Comparison of ENCODE assay signal across 1 cellular context in genomic region chr7:65809259-65809981, GRCh38.
TF ChIP-seq lines count a peak whose summit lies in the region.

No MANE protein-coding gene starts in this region.

TF ChIP-seq in GM12878, 131 proteins besides CTCF, POLR2A, EP300 and RAD21 (continued from another document and continues in another):
- TF ChIP-seq, protein P1, sequence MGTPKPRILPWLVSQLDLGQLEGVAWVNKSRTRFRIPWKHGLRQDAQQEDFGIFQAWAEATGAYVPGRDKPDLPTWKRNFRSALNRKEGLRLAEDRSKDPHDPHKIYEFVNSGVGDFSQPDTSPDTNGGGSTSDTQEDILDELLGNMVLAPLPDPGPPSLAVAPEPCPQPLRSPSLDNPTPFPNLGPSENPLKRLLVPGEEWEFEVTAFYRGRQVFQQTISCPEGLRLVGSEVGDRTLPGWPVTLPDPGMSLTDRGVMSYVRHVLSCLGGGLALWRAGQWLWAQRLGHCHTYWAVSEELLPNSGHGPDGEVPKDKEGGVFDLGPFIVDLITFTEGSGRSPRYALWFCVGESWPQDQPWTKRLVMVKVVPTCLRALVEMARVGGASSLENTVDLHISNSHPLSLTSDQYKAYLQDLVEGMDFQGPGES (IDR thresholded peaks at IDR 0.05), result no peak
- TF ChIP-seq IKZF1 (conservative IDR thresholded peaks at IDR 0.05) (peak; percentile 94), BCL11A (IDR thresholded peaks at IDR 0.05; ENCODE audit: low read depth, low read length) (peak; percentile 88), E4F1 (IDR thresholded peaks at IDR 0.05; ENCODE audit: borderline replicate concordance, partially characterized antibody) (no peak), HCFC1 (IDR thresholded peaks at IDR 0.05; ENCODE audit: low read length) (no peak), USF1 (IDR thresholded peaks at IDR 0.05; ENCODE audit: borderline replicate concordance, extremely low read length, insufficient read depth, low read depth, low read length) (no peak), ZNF384 (IDR thresholded peaks at IDR 0.05; ENCODE audit: borderline replicate concordance, low read depth, low read length) (peak; percentile 61), POU2F2 (IDR thresholded peaks at IDR 0.05; ENCODE audit: borderline replicate concordance, low read depth, low read length) (peak; percentile 81), WRNIP1 (IDR thresholded peaks at IDR 0.05; ENCODE audit: borderline replicate concordance, low read depth, low read length) (no peak), FOXK2 (IDR thresholded peaks at IDR 0.05) (no peak), ATF3 (IDR thresholded peaks at IDR 0.05; ENCODE audit: borderline replicate concordance, extremely low read depth, low read depth, low read length) (no peak), CBX5 (IDR thresholded peaks at IDR 0.05; ENCODE audit: low read depth) (peak; percentile 4; the same call in 1 of the 2 replicates), CREB1 (IDR thresholded peaks at IDR 0.05; ENCODE audit: low read depth) (peak; percentile 88), SIN3A (IDR thresholded peaks at IDR 0.05; ENCODE audit: low read depth, low read length) (no peak), ZSCAN29 (IDR thresholded peaks at IDR 0.05) (no peak), ZNF207 (IDR thresholded peaks at IDR 0.05; ENCODE audit: borderline replicate concordance) (no peak; the same call in 1 of the 2 replicates), SMC3 (IDR thresholded peaks at IDR 0.05; ENCODE audit: borderline replicate concordance, low read length) (no peak), SP1 (IDR thresholded peaks at IDR 0.05; ENCODE audit: low read depth, low read length) (peak; percentile 77), SPI1 (IDR thresholded peaks at IDR 0.05; ENCODE audit: borderline replicate concordance, insufficient read depth, low read depth, low read length) (peak; percentile 44; the same call in 1 of the 2 replicates), SIX5 (IDR thresholded peaks at IDR 0.05; ENCODE audit: low read depth, low read length, severe bottlenecking) (no peak), ZBTB4 (CRISPR knock-in tag; IDR thresholded peaks at IDR 0.05) (no peak), RELA (IDR thresholded peaks at IDR 0.05; ENCODE audit: borderline replicate concordance, partially characterized antibody) (peak; percentile 37), FOS (IDR thresholded peaks at IDR 0.05; ENCODE audit: borderline replicate concordance, extremely low read depth, insufficient read length) (no peak), MYB (IDR thresholded peaks at IDR 0.05; ENCODE audit: borderline replicate concordance, low read depth, low read length) (no peak), SRF (IDR thresholded peaks at IDR 0.05; ENCODE audit: low read depth in 2 of 2, low read length in 2 of 2) (peak in 1 of 2 experiments; percentile 70; a peak in 1 of 4 replicates), ATF7 (IDR thresholded peaks at IDR 0.05; ENCODE audit: low read depth) (peak; percentile 97), GABPA (IDR thresholded peaks at IDR 0.05; ENCODE audit: low read depth) (peak; percentile 72), ZBTB33 (IDR thresholded peaks at IDR 0.05) (no peak), TCF7 (IDR thresholded peaks at IDR 0.05; ENCODE audit: borderline replicate concordance) (no peak), NFXL1 (IDR thresholded peaks at IDR 0.05; ENCODE audit: borderline replicate concordance) (no peak), HDAC2 (IDR thresholded peaks at IDR 0.05) (no peak), CBFB (IDR thresholded peaks at IDR 0.05; ENCODE audit: low read depth) (no peak), KLF5 (IDR thresholded peaks at IDR 0.05; ENCODE audit: partially characterized antibody) (peak; percentile 34), TCF3 (IDR thresholded peaks at IDR 0.05; ENCODE audit: borderline replicate concordance, insufficient read depth, low read depth, low read length) (0 out of 2 replicates have a peak, but pooled peaks have one; percentile 18), NR2C1 (IDR thresholded peaks at IDR 0.05) (no peak), ESRRA (IDR thresholded peaks at IDR 0.05; ENCODE audit: low read length) (no peak), MEF2B (IDR thresholded peaks at IDR 0.05; ENCODE audit: partially characterized antibody, poor library complexity, severe bottlenecking) (peak; percentile 99), NFYA (IDR thresholded peaks at IDR 0.05; ENCODE audit: borderline replicate concordance, low read depth, low read length) (no peak), EZH2 (IDR thresholded peaks at IDR 0.05; ENCODE audit: borderline replicate concordance, control insufficient read depth, low read depth, low read length) (no peak), HDAC6 (IDR thresholded peaks at IDR 0.05; ENCODE audit: unreplicated experiment) (no peak), ZBTB40 (IDR thresholded peaks at IDR 0.05; ENCODE audit: borderline replicate concordance) (peak; percentile 54; the same call in 1 of the 2 replicates)
- TF ChIP-seq, protein P2, sequence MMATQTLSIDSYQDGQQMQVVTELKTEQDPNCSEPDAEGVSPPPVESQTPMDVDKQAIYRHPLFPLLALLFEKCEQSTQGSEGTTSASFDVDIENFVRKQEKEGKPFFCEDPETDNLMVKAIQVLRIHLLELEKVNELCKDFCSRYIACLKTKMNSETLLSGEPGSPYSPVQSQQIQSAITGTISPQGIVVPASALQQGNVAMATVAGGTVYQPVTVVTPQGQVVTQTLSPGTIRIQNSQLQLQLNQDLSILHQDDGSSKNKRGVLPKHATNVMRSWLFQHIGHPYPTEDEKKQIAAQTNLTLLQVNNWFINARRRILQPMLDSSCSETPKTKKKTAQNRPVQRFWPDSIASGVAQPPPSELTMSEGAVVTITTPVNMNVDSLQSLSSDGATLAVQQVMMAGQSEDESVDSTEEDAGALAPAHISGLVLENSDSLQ (IDR thresholded peaks at IDR 0.05), result peak; percentile 75
- TF ChIP-seq, protein P3, sequence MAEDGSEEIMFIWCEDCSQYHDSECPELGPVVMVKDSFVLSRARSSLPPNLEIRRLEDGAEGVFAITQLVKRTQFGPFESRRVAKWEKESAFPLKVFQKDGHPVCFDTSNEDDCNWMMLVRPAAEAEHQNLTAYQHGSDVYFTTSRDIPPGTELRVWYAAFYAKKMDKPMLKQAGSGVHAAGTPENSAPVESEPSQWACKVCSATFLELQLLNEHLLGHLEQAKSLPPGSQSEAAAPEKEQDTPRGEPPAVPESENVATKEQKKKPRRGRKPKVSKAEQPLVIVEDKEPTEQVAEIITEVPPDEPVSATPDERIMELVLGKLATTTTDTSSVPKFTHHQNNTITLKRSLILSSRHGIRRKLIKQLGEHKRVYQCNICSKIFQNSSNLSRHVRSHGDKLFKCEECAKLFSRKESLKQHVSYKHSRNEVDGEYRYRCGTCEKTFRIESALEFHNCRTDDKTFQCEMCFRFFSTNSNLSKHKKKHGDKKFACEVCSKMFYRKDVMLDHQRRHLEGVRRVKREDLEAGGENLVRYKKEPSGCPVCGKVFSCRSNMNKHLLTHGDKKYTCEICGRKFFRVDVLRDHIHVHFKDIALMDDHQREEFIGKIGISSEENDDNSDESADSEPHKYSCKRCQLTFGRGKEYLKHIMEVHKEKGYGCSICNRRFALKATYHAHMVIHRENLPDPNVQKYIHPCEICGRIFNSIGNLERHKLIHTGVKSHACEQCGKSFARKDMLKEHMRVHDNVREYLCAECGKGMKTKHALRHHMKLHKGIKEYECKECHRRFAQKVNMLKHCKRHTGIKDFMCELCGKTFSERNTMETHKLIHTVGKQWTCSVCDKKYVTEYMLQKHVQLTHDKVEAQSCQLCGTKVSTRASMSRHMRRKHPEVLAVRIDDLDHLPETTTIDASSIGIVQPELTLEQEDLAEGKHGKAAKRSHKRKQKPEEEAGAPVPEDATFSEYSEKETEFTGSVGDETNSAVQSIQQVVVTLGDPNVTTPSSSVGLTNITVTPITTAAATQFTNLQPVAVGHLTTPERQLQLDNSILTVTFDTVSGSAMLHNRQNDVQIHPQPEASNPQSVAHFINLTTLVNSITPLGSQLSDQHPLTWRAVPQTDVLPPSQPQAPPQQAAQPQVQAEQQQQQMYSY (CRISPR knock-in tag; IDR thresholded peaks at IDR 0.05), result no peak
